In genomic region chr19:9435279-9436268, GRCh38 we compare ENCODE assay signal across 1 cellular context.
TF ChIP-seq lines count a peak whose summit lies in the region.

Gene ZNF266, minus strand, starts transcription at chr19:9435573. Its CDS starts 15,484 bp downstream, at chr19:9420089.

TF ChIP-seq in SK-N-SH, 30 proteins besides CTCF, POLR2A, EP300 and RAD21 (continued from another document):
- TF ChIP-seq MAX (IDR thresholded peaks at IDR 0.05; ENCODE audit: low read depth) (peak; percentile 84), SIN3A (IDR thresholded peaks at IDR 0.05; ENCODE audit: borderline replicate concordance, low read depth, low read length) (peak; percentile 57; the same call in 1 of the 2 replicates), USF2 (IDR thresholded peaks at IDR 0.05; ENCODE audit: borderline replicate concordance, low read depth, low read length) (no peak), GABPA (IDR thresholded peaks at IDR 0.05; ENCODE audit: low read depth) (peak; percentile 92), FOXJ3 (CRISPR knock-in tag; IDR thresholded peaks at IDR 0.05) (no peak), ELF1 (IDR thresholded peaks at IDR 0.05) (peak; percentile 86), TCF12 (IDR thresholded peaks at IDR 0.05) (no peak)
TF ChIP-seq in SK-N-SH: peak in this region for 10.
